25 cellular contexts compared by ENCODE assay signal in the genomic region with DNA sequence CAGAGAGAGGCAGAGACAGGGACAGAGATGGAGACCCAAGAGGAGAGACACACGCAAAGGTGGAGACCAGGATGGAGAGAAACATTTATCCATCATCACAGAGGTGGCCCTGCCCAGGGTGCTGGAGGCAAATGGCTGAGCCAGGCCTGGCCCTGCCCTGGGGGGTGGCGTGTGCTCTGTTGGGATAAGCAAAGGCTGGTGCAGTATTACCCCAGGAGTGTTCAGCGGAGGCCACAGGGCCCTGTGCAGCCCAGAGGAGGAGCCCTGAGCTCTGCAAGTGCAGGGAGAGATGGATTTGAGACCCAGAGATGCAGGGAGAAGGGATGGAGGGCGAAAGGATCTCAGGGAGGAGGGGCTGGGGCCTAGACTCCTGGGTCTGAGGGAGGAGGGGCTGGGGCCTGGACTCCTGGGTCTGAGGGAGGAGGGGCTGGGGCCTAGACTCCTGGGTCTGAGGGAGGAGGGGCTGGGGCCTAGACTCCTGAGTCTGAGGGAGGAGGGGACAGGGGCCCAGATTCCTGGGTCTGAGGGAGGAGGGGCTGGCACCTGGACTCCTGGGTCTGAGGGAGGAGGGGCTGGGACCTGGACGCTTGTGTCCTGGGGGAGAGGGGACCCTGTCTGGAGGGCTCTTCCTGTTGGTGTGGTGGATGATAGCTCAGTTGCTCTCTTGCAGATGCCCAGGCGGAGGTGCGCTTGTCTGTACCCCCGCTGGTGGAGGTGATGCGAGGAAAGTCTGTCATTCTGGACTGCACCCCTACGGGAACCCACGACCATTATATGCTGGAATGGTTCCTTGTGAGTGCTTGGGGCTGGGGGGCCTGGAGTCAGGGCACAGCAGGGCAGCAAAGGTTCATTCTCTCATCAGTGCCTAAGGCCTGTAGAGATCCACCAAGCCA. TPM values are rescaled to one million over a fixed set of nuclear protein-coding genes. Genes with fewer than 3 reads are reported as not detected.
DNase-seq lines count a peak whose midpoint lies in the region; ATAC-seq, FAIRE-seq and TF ChIP-seq lines count a peak whose summit lies in the region.
"Had no signal": no experiment of that assay in that cellular context is flagged by ENCODE, and none has a peak within 500 bp of the region (broad histone marks: within the 10 kb centered on the region; RNA-seq: fewer than 3 reads in every experiment).

No MANE protein-coding gene starts in this region.

- no peak for TF ChIP-seq RAD21 in H1 (IDR thresholded peaks at IDR 0.05 in 1 of 2, conservative IDR thresholded peaks at IDR 0.05 in 1 of 2; ENCODE audit: low read depth in 2 of 2, low read length in 2 of 2)

- no peak for FAIRE-seq in H1 (lab: Jason Lieb, UNC)
- FAIRE-seq: GM18507 had no signal

- no peak overlapping the region for H2AK5ac ChIP-seq in H1 (ENCODE audit: low read depth, low read length)

- intact Hi-C loops in right cardiac atrium (cut with DNase I), result no loop called here
- intact Hi-C loops in left cardiac atrium (cut with DNase I), result no loop called here
- intact Hi-C loops in aorta (cut with DNase I), result no loop called here

- no peaks in the 10 kb centered on the region for H3K9me3 ChIP-seq in right cardiac atrium (ENCODE audit: control insufficient read depth, low read length)
- H3K9me3 ChIP-seq in H1 (ENCODE audit: insufficient read depth in 2 of 2, low read depth in 1 of 2, low read length in 1 of 2), result no peaks in the 10 kb centered on the region
- H3K9me3 ChIP-seq in aorta (ENCODE audit: control insufficient read depth, low read length), result no peaks in the 10 kb centered on the region
- H3K9me3 ChIP-seq: uterus had no signal

- CTCF ChIA-PET in H1 (lab: Charles Lee; ENCODE audit: partially characterized antibody), result interaction anchor here (0.7 to 8.5 kb wide), 5 partner anchors 9 to 79 kb away, joined by 3 to 116 read pairs (median 23); no protein-coding TSS in a partner anchor

- H3K4me2 ChIP-seq in H1 (ENCODE audit: insufficient read depth in 1 of 2, low read depth in 2 of 2, low read length in 2 of 2), result peak overlapping the region; percentile 52 to 72

- H3K56ac ChIP-seq in H1 (replicated peaks; ENCODE audit: insufficient read length, low read depth, low read length), result no peak overlapping the region

- H2BK12ac ChIP-seq in H1 (ENCODE audit: low read depth, low read length), result no peak overlapping the region

- H3K27ac ChIP-seq in right cardiac atrium (ENCODE audit: low read length), result no peak overlapping the region
- no peak overlapping the region for H3K27ac ChIP-seq in H1 (ENCODE audit: low read depth, low read length)
- no peak overlapping the region for H3K27ac ChIP-seq in aorta (ENCODE audit: low read depth in 1 of 2, low read length in 2 of 2)
- H3K27ac ChIP-seq: parathyroid adenoma had no signal

- H3K18ac ChIP-seq in H1 (ENCODE audit: extremely low read depth, low read length), result no peak overlapping the region

- no peak overlapping the region for H4K91ac ChIP-seq in H1 (replicated peaks; ENCODE audit: insufficient read length, low read length)

- H3K27ac Mint-ChIP-seq in nephron progenitor cell, result no peak overlapping the region
- H3K27ac Mint-ChIP-seq: activated naive CD8-positive, alpha-beta T cell; activated T-cell treated with anti-CD3 and anti-CD28 coated beads, Interleukin-2, amount 50 U/mL, for 72 hours; CD8-positive, alpha-beta T cell; WTC11 had no signal

- peaks cover 2% of the 10 kb centered on the region; the same call in 1 of the 2 replicates for H3K79me1 ChIP-seq in H1 (ENCODE audit: low read depth, low read length)

- H2AFZ ChIP-seq in H1 (ENCODE audit: low read length), result no peak overlapping the region
- H2AFZ ChIP-seq: parathyroid adenoma had no signal

- H2BK5ac ChIP-seq in H1 (ENCODE audit: low read depth, low read length), result no peak overlapping the region

- H3K14ac ChIP-seq in H1 (ENCODE audit: insufficient read length), result no peak overlapping the region

- H4K20me1 ChIP-seq in H1 (replicated peaks in 1 of 2; ENCODE audit: control insufficient read depth in 1 of 2, insufficient read depth in 2 of 2, low read length in 2 of 2), result peaks cover 8 to 14% of the 10 kb centered on the region in 2 experiments

- TF ChIP-seq CTCF in H1 (IDR thresholded peaks at IDR 0.05; ENCODE audit: control extremely low read depth in 1 of 3, insufficient read depth in 1 of 3, low read depth in 1 of 3, low read length in 3 of 3), result no peak
- TF ChIP-seq CTCF in nephron progenitor cell (IDR thresholded peaks at IDR 0.05), result no peak

- no peak overlapping the region for H2BK20ac ChIP-seq in H1 (ENCODE audit: low read length)

- no peak for TF ChIP-seq POLR2A in H1 (IDR thresholded peaks at IDR 0.05; ENCODE audit: control extremely low read depth in 1 of 2, low read depth in 2 of 2, low read length in 2 of 2)

- H3K79me2 ChIP-seq in H1 (ENCODE audit: control insufficient read depth in 1 of 2, insufficient read depth in 2 of 2, low read length in 2 of 2), result no peaks in the 10 kb centered on the region
- H3K79me2 ChIP-seq: parathyroid adenoma had no signal

- 87% methylated on average over 11 of the region's 11 CpGs for WGBS in right cardiac atrium
- 91% methylated on average over 10 of the region's 11 CpGs; no CpG with 5 or more reads in 1 of the 2 experiments for WGBS in H1 (ENCODE audit: extremely low coverage in 1 of 2, insufficient coverage in 1 of 2, insufficient read length in 1 of 2, insufficient replicate concordance in 2 of 2, low coverage in 1 of 2, low lambda C conversion rate in 2 of 2, missing lambda C conversion rate in 1 of 2), 2 experiments
- 60 to 62% methylated on average over 11 of the region's 11 CpGs for WGBS in aorta, 2 donors

- peaks cover 18% of the 10 kb centered on the region for H3K36me3 Mint-ChIP-seq in nephron progenitor cell (ENCODE audit: low read depth)
- H3K36me3 Mint-ChIP-seq: activated naive CD8-positive, alpha-beta T cell; CD8-positive, alpha-beta T cell had no signal

- H4K8ac ChIP-seq in H1 (ENCODE audit: extremely low read depth, insufficient read depth, low read length), result peak overlapping the region; percentile 52; the same call in 1 of the 2 replicates

- peak overlapping the region; percentile 80 for H3K4me3 Mint-ChIP-seq in nephron progenitor cell
- H3K4me3 Mint-ChIP-seq: activated naive CD8-positive, alpha-beta T cell; activated T-cell treated with anti-CD3 and anti-CD28 coated beads, Interleukin-2, amount 50 U/mL, for 72 hours; CD8-positive, alpha-beta T cell had no signal

- POLR2A ChIA-PET in H1 (lab: Charles Lee; ENCODE audit: partially characterized antibody), result interaction anchor here (0.7 to 6.0 kb wide), 10 partner anchors 8 to 159 kb away, joined by 3 to 37 read pairs (median 8); no protein-coding TSS in a partner anchor

- H3K4me1 Mint-ChIP-seq in nephron progenitor cell, result peaks cover 83% of the 10 kb centered on the region

- H4K5ac ChIP-seq in H1 (ENCODE audit: insufficient read length, low read depth, low read length), result no peak overlapping the region

- H3K23me2 ChIP-seq in H1 (ENCODE audit: low read depth, low read length), result peaks cover 5% of the 10 kb centered on the region; the same call in 1 of the 2 replicates

- DNase-seq in right cardiac atrium (peak in 2 of 3 donors; percentile 11 to 28), left cardiac atrium (no peak), H1 (ENCODE audit: low read depth in 1 of 2, low spot score in 2 of 2) (no peak), nephron progenitor cell (no peak), aorta (no peak), SW 1271 (lab: John Stamatoyannopoulos, UW) (no peak), germinal center (ENCODE audit: low spot score) (no peak)
- no peak for DNase-seq in stimulated activated naive CD4-positive, alpha-beta T cell treated with Interleukin-2 at 50 U/mL for 16 hours (lab: John Stamatoyannopoulos, UW)
- DNase-seq: ACHN; activated T-cell treated with anti-CD3 and anti-CD28 coated beads, Interleukin-2, amount 50 U/mL, for 72 hours; CD8-positive, alpha-beta T cell; DND-41; hippocampal formation; NCI-H1930; SHP77; stimulated activated naive CD8-positive, alpha-beta T cell treated with anti-CD3 and anti-CD28 coated beads, Interleukin-15, Interleukin-2, amounts not matched to agents 100 U/mL and 50 U/mL, for 24 hours had no signal

- TF ChIP-seq EP300 in H1 (IDR thresholded peaks at IDR 0.05; ENCODE audit: borderline replicate concordance in 1 of 2, low read depth in 2 of 2, low read length in 2 of 2), result no peak

- H3K27me3 Mint-ChIP-seq in nephron progenitor cell (ENCODE audit: low read depth, poor library complexity), result peaks cover 19% of the 10 kb centered on the region

- H3K4me3 ChIP-seq in right cardiac atrium (ENCODE audit: low read length), result peak overlapping the region; percentile 7
- peak overlapping the region in 1 of 4 experiments; percentile 40; a peak in 2 of 8 replicates for H3K4me3 ChIP-seq in H1 (ENCODE audit: extremely low read depth in 1 of 4, insufficient read depth in 2 of 4, low read depth in 3 of 4, low read length in 4 of 4)
- H3K4me3 ChIP-seq in aorta (ENCODE audit: low read length in 2 of 2), result peak overlapping the region; percentile 67 to 97

- H3K36me3 ChIP-seq in H1 (ENCODE audit: control insufficient read depth in 2 of 4, insufficient read depth in 4 of 4, low read length in 3 of 4) (peaks cover 9 to 30% (median 21%) of the 10 kb centered on the region in 4 experiments; a peak in 5 of 8 replicates), aorta (ENCODE audit: control insufficient read depth in 1 of 2, insufficient read depth in 2 of 2, low read length in 1 of 2) (peaks cover 0 to 1% of the 10 kb centered on the region in 2 donors)
- H3K36me3 ChIP-seq: uterus had no signal

- no peaks in the 10 kb centered on the region for H3K9me3 Mint-ChIP-seq in nephron progenitor cell
- H3K9me3 Mint-ChIP-seq: activated T-cell treated with anti-CD3 and anti-CD28 coated beads, Interleukin-2, amount 50 U/mL, for 72 hours; CD8-positive, alpha-beta T cell; WTC11 had no signal

- H3K4me1 ChIP-seq in right cardiac atrium (ENCODE audit: control insufficient read depth, insufficient read depth, low read length), result peaks cover 4% of the 10 kb centered on the region
- peaks cover 4 to 34% (median 21%) of the 10 kb centered on the region in 4 experiments for H3K4me1 ChIP-seq in H1 (replicated peaks in 1 of 4; ENCODE audit: control insufficient read depth in 3 of 4, insufficient read depth in 4 of 4, low read length in 3 of 4)
- no peaks in the 10 kb centered on the region for H3K4me1 ChIP-seq in aorta (ENCODE audit: control insufficient read depth in 1 of 2, insufficient read depth in 2 of 2, low read length in 2 of 2)

- ATAC-seq in right cardiac atrium (no peak), left cardiac atrium (no peak), aorta (ENCODE audit: low FRiP score) (no peak)
- ATAC-seq: activated T-cell treated with anti-CD3 and anti-CD28 coated beads, Interleukin-2, amount 50 U/mL, for 72 hours; CD8-positive, alpha-beta T cell; left lobe of liver; stimulated activated naive CD8-positive, alpha-beta T cell treated with anti-CD3 and anti-CD28 coated beads, Interleukin-15, Interleukin-2, amounts not matched to agents 100 U/mL and 50 U/mL, for 24 hours; WTC11 had no signal

- peak overlapping the region in 1 of 4 experiments; percentile 34; a peak in 1 of 7 replicates for H3K9ac ChIP-seq in H1 (replicated peaks in 1 of 4; ENCODE audit: extremely low read depth in 1 of 4, low read depth in 3 of 4, low read length in 3 of 4)
- H3K9ac ChIP-seq: parathyroid adenoma had no signal

- no peak overlapping the region for H2BK120ac ChIP-seq in H1 (replicated peaks; ENCODE audit: low read depth, low read length)

- H2BK15ac ChIP-seq in H1 (ENCODE audit: low read length), result no peak overlapping the region

- no peak overlapping the region for H3K23ac ChIP-seq in H1 (ENCODE audit: insufficient read length)

- no peak overlapping the region for H3K4ac ChIP-seq in H1 (replicated peaks; ENCODE audit: insufficient read length, low read depth, low read length)

- H3K27me3 ChIP-seq in right cardiac atrium (ENCODE audit: control insufficient read depth, insufficient read depth) (no peaks in the 10 kb centered on the region), H1 (replicated peaks in 1 of 4; ENCODE audit: control insufficient read depth in 3 of 4, extremely low read depth in 1 of 4, insufficient read depth in 3 of 4, low read length in 3 of 4) (peaks cover 0 to 2% (median under 1%) of the 10 kb centered on the region in 4 experiments; a peak in 3 of 7 replicates), aorta (ENCODE audit: control insufficient read depth in 1 of 2, insufficient read depth in 2 of 2, low read length in 1 of 2) (no peaks in the 10 kb centered on the region)
- H3K27me3 ChIP-seq: uterus had no signal

RNA-seq across cellular contexts. Expression of a gene that starts 1.9 kb away (rescaled TPM):
- total RNA-seq in right cardiac atrium (100 to 1,000 TPM in 1 of 4 donors, 10 to 100 TPM in 3; 69.9 to 130 (median 80.1) TPM), left cardiac atrium (10 to 100 TPM; 76.4 to 76.9 TPM), aorta (100 to 1,000 TPM; 146 to 161 TPM)
- polyA plus RNA-seq in right cardiac atrium (107 TPM), H1 (2011; rRNA removed) (32.5 and 84.3 TPM in 2 replicates), aorta (100 to 1,000 TPM in 1 of 2 donors, 10 to 100 TPM in 1; 43.1 to 109 TPM)
- 81.4 and 83.0 TPM in 2 replicates for total RNA-seq in H1 (2021; fragmentation: NEBNext Ultra II Directional; extraction: Animal tissue kit (Norgen Biotek cat#: 25700))
- polyA plus RNA-seq in H1 (2011; cell fraction: cytosol; rRNA removed), result 29.6 TPM
- polyA plus RNA-seq in H1 (2011; cell fraction: nucleus; rRNA removed), result 172 TPM
- 73.9 to 108 TPM (median 100 TPM) in 4 replicates for polyA plus RNA-seq in H1 (2012, experiment 1 of 2)
- 60.5 TPM for polyA plus RNA-seq in H1 (2012, experiment 2 of 2)
- 107 TPM for polyA plus RNA-seq in H1 (2013, experiment 1 of 2)
- 98.4 TPM for polyA plus RNA-seq in H1 (2013, experiment 2 of 2)
- polyA minus RNA-seq in H1 (2011; rRNA and poly(A)+ RNA removed), result 12.6 and 16.0 TPM in 2 replicates
- 45.1 TPM for polyA minus RNA-seq in H1 (2011; cell fraction: cytosol; rRNA and poly(A)+ RNA removed)
- 38.0 TPM for polyA minus RNA-seq in H1 (2011; cell fraction: nucleus; rRNA and poly(A)+ RNA removed)
- total RNA-seq: CD8-positive, alpha-beta T cell; T-helper 1 cell treated with Interleukin-12 subunit alpha and Interleukin-12 subunit beta and Interleukin-4 antibody, amounts not matched to agents 30 ng/mL and 1 ng/mL, for 36 hours had no signal

RNA-seq across cellular contexts. Expression of a gene that starts 33.1 kb away (rescaled TPM):
- total RNA-seq in right cardiac atrium (not detected), left cardiac atrium (not detected), aorta (not detected)
- polyA plus RNA-seq in right cardiac atrium (not detected), H1 (2011; rRNA removed) (35.7 and 53.4 TPM in 2 replicates), aorta (10 to 100 TPM in 1 of 2 donors, not detected in 1; 13.3 TPM)
- total RNA-seq in H1 (2021; fragmentation: NEBNext Ultra II Directional; extraction: Animal tissue kit (Norgen Biotek cat#: 25700)), result 17.4 and 19.2 TPM in 2 replicates
- 29.6 TPM for polyA plus RNA-seq in H1 (2011; cell fraction: cytosol; rRNA removed)
- 73.8 TPM for polyA plus RNA-seq in H1 (2011; cell fraction: nucleus; rRNA removed)
- 10.4 to 27.8 TPM (median 20.4 TPM) in 4 replicates for polyA plus RNA-seq in H1 (2012, experiment 1 of 2)
- polyA plus RNA-seq in H1 (2012, experiment 2 of 2), result 14.5 TPM
- 15.0 TPM for polyA plus RNA-seq in H1 (2013, experiment 1 of 2)
- polyA plus RNA-seq in H1 (2013, experiment 2 of 2), result 13.7 TPM
- 20.2 and 26.7 TPM in 2 replicates for polyA minus RNA-seq in H1 (2011; rRNA and poly(A)+ RNA removed)
- 23.1 TPM for polyA minus RNA-seq in H1 (2011; cell fraction: cytosol; rRNA and poly(A)+ RNA removed)
- polyA minus RNA-seq in H1 (2011; cell fraction: nucleus; rRNA and poly(A)+ RNA removed), result 37.0 TPM
- total RNA-seq: activated T-cell treated with anti-CD3 and anti-CD28 coated beads, Interleukin-2, amount 50 U/mL, for 72 hours; CD8-positive, alpha-beta T cell; M059J; NCI-H460; T-helper 1 cell treated with Interleukin-12 subunit alpha and Interleukin-12 subunit beta and Interleukin-4 antibody, amounts not matched to agents 30 ng/mL and 1 ng/mL, for 36 hours had no signal

RNA-seq across cellular contexts. Expression of a gene that starts 35.3 kb away (rescaled TPM):
- total RNA-seq in right cardiac atrium (100 to 1,000 TPM in 1 of 4 donors, 10 to 100 TPM in 3; 47.8 to 106 (median 57.5) TPM), left cardiac atrium (10 to 100 TPM; 54.0 to 94.1 TPM), aorta (10 to 100 TPM; 88.2 to 97.8 TPM)
- polyA plus RNA-seq in right cardiac atrium (44.2 TPM), H1 (2011; rRNA removed) (237 and 318 TPM in 2 replicates), aorta (10 to 100 TPM; 27.8 to 49.5 TPM)
- total RNA-seq in H1 (2021; fragmentation: NEBNext Ultra II Directional; extraction: Animal tissue kit (Norgen Biotek cat#: 25700)), result 181 and 184 TPM in 2 replicates
- polyA plus RNA-seq in H1 (2011; cell fraction: cytosol; rRNA removed), result 172 TPM
- 179 TPM for polyA plus RNA-seq in H1 (2011; cell fraction: nucleus; rRNA removed)
- polyA plus RNA-seq in H1 (2012, experiment 1 of 2), result 178 to 211 TPM (median 195 TPM) in 4 replicates
- 296 TPM for polyA plus RNA-seq in H1 (2012, experiment 2 of 2)
- polyA plus RNA-seq in H1 (2013, experiment 1 of 2), result 279 TPM
- 320 TPM for polyA plus RNA-seq in H1 (2013, experiment 2 of 2)
- 159 and 221 TPM in 2 replicates for polyA minus RNA-seq in H1 (2011; rRNA and poly(A)+ RNA removed)
- polyA minus RNA-seq in H1 (2011; cell fraction: cytosol; rRNA and poly(A)+ RNA removed), result 128 TPM
- 64.3 TPM for polyA minus RNA-seq in H1 (2011; cell fraction: nucleus; rRNA and poly(A)+ RNA removed)

Comparison
In these comparisons a context has a peak if more than half of its experiments do, and no peak if none do; other contexts are left out.
1. DNase-seq: peak in right cardiac atrium (2 of 3); none in left cardiac atrium (single experiment), H1 (0 of 2), nephron progenitor cell (single experiment), aorta (0 of 2), SW 1271 (0 of 2), stimulated activated naive CD4-positive, alpha-beta T cell treated with Interleukin-2 at 50 U/mL for 16 hours (single experiment) and germinal center (single experiment).
2. RNA of a gene that starts 33.1 kb away (total RNA-seq): 17.4 to 19.2 TPM in H1; not detected in left cardiac atrium, not detected in right cardiac atrium and not detected in aorta; every median in the first group is over 10 times any median in the second.